1 cellular context compared by ENCODE assay signal in the genomic region with DNA sequence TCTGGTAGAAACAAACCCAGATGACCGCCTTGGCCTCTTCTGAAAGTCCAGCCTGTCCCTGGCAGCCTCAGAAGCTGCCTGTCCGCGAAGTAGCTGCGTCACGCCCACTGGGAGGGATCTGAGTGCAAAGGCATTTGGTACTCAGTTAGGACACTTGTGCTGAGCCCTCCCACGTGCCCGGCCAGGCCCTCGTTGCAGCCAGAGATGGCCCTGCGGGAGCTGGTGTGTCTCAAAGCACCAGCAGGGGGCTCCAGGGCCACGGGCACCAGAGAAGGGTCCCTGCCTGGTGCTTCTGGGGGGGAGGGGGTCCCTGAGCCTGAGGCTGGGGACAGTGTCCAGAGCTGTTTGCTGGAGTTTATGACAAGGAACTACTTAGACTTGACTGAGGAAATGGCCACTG.
TF ChIP-seq lines count a peak whose summit lies in the region.

No MANE protein-coding gene starts in this region.

TF ChIP-seq in GM23338, 12 proteins besides CTCF, POLR2A, EP300 and RAD21 (continued from another document):
- TF ChIP-seq POLR2AphosphoS5 (IDR thresholded peaks at IDR 0.05; ENCODE audit: low read depth) = no peak
- TF ChIP-seq, protein P1, sequence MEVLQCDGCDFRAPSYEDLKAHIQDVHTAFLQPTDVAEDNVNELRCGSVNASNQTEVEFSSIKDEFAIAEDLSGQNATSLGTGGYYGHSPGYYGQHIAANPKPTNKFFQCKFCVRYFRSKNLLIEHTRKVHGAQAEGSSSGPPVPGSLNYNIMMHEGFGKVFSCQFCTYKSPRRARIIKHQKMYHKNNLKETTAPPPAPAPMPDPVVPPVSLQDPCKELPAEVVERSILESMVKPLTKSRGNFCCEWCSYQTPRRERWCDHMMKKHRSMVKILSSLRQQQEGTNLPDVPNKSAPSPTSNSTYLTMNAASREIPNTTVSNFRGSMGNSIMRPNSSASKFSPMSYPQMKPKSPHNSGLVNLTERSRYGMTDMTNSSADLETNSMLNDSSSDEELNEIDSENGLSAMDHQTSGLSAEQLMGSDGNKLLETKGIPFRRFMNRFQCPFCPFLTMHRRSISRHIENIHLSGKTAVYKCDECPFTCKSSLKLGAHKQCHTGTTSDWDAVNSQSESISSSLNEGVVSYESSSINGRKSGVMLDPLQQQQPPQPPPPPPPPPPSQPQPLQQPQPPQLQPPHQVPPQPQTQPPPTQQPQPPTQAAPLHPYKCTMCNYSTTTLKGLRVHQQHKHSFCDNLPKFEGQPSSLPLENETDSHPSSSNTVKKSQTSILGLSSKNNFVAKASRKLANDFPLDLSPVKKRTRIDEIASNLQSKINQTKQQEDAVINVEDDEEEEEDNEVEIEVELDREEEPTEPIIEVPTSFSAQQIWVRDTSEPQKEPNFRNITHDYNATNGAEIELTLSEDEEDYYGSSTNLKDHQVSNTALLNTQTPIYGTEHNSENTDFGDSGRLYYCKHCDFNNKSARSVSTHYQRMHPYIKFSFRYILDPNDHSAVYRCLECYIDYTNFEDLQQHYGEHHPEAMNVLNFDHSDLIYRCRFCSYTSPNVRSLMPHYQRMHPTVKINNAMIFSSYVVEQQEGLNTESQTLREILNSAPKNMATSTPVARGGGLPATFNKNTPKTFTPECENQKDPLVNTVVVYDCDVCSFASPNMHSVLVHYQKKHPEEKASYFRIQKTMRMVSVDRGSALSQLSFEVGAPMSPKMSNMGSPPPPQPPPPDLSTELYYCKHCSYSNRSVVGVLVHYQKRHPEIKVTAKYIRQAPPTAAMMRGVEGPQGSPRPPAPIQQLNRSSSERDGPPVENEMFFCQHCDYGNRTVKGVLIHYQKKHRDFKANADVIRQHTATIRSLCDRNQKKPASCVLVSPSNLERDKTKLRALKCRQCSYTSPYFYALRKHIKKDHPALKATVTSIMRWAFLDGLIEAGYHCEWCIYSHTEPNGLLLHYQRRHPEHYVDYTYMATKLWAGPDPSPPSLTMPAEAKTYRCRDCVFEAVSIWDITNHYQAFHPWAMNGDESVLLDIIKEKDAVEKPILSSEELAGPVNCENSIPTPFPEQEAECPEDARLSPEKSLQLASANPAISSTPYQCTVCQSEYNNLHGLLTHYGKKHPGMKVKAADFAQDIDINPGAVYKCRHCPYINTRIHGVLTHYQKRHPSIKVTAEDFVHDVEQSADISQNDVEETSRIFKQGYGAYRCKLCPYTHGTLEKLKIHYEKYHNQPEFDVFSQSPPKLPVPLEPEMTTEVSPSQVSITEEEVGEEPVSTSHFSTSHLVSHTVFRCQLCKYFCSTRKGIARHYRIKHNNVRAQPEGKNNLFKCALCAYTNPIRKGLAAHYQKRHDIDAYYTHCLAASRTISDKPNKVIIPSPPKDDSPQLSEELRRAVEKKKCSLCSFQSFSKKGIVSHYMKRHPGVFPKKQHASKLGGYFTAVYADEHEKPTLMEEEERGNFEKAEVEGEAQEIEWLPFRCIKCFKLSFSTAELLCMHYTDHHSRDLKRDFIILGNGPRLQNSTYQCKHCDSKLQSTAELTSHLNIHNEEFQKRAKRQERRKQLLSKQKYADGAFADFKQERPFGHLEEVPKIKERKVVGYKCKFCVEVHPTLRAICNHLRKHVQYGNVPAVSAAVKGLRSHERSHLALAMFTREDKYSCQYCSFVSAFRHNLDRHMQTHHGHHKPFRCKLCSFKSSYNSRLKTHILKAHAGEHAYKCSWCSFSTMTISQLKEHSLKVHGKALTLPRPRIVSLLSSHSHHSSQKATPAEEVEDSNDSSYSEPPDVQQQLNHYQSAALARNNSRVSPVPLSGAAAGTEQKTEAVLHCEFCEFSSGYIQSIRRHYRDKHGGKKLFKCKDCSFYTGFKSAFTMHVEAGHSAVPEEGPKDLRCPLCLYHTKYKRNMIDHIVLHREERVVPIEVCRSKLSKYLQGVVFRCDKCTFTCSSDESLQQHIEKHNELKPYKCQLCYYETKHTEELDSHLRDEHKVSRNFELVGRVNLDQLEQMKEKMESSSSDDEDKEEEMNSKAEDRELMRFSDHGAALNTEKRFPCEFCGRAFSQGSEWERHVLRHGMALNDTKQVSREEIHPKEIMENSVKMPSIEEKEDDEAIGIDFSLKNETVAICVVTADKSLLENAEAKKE (CRISPR knock-in tag; IDR thresholded peaks at IDR 0.05) = no peak
- TF ChIP-seq ZNF114 (CRISPR knock-in tag; IDR thresholded peaks at IDR 0.05) = no peak
- no peak for TF ChIP-seq NANOG (IDR thresholded peaks at IDR 0.05; ENCODE audit: borderline replicate concordance)
- no peak for TF ChIP-seq EZH2phosphoT487 (IDR thresholded peaks at IDR 0.05; ENCODE audit: unreplicated experiment)
- no peak for TF ChIP-seq ZNF331 (CRISPR knock-in tag; IDR thresholded peaks at IDR 0.05; ENCODE audit: low read depth)
- TF ChIP-seq CREB1 (CRISPR knock-in tag; IDR thresholded peaks at IDR 0.05; ENCODE audit: low read depth) = no peak
- TF ChIP-seq, protein P2, sequence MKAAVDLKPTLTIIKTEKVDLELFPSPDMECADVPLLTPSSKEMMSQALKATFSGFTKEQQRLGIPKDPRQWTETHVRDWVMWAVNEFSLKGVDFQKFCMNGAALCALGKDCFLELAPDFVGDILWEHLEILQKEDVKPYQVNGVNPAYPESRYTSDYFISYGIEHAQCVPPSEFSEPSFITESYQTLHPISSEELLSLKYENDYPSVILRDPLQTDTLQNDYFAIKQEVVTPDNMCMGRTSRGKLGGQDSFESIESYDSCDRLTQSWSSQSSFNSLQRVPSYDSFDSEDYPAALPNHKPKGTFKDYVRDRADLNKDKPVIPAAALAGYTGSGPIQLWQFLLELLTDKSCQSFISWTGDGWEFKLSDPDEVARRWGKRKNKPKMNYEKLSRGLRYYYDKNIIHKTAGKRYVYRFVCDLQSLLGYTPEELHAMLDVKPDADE (IDR thresholded peaks at IDR 0.05) = no peak
